9 cellular contexts compared by ENCODE assay signal in genomic region chr9:83537331-83538171, GRCh38. TPM values are rescaled to one million over a fixed set of nuclear protein-coding genes. Genes with fewer than 3 reads are reported as not detected.
DNase-seq lines count a peak whose midpoint lies in the region; ATAC-seq and TF ChIP-seq lines count a peak whose summit lies in the region.
"Had no signal": no experiment of that assay in that cellular context is flagged by ENCODE, and none has a peak within 500 bp of the region (broad histone marks: within the 10 kb centered on the region; RNA-seq: fewer than 3 reads in every experiment).

No MANE protein-coding gene starts in this region.

- peaks cover 4% of the 10 kb centered on the region for H3K36me3 Mint-ChIP-seq in brain
- no peaks in the 10 kb centered on the region for H3K36me3 Mint-ChIP-seq in natural killer cell treated with Interleukin-12 subunit alpha and Interleukin-12 subunit beta and Interleukin-15 and Interleukin-18, amount 100 ng/mL, for 72 hours
- peaks cover 4% of the 10 kb centered on the region for H3K36me3 Mint-ChIP-seq in activated T-cell treated with anti-CD3 and anti-CD28 coated beads, Interleukin-2, amount 50 U/mL, for 4 hours (ENCODE audit: insufficient read depth)

- ATAC-seq in stimulated activated naive CD8-positive, alpha-beta T cell treated with anti-CD3 and anti-CD28 coated beads, Interleukin-15, Interleukin-2, amounts not matched to agents 100 U/mL and 50 U/mL, for 24 hours = peak; percentile 15
- ATAC-seq in natural killer cell treated with Interleukin-12 subunit alpha and Interleukin-12 subunit beta and Interleukin-15 and Interleukin-18, amount 100 ng/mL, for 72 hours = no peak
- ATAC-seq in activated T-cell treated with anti-CD3 and anti-CD28 coated beads, Interleukin-2, amount 50 U/mL, for 4 hours = no peak
- no peak for ATAC-seq in HG02973 (IDR thresholded peaks at IDR 0.05; ENCODE audit: unreplicated experiment)

- DNase-seq in HFF-Myc (ENCODE audit: extremely low read depth, low read depth) (no peak), kidney tubule cell (ENCODE audit: low spot score) (peak; percentile 37), superior temporal gyrus (ENCODE audit: extremely low spot score) (no peak)
- no peak for DNase-seq in stimulated activated naive CD8-positive, alpha-beta T cell treated with anti-CD3 and anti-CD28 coated beads, Interleukin-15, Interleukin-2, amounts not matched to agents 100 U/mL and 50 U/mL, for 24 hours
- DNase-seq in natural killer cell treated with Interleukin-12 subunit alpha and Interleukin-12 subunit beta and Interleukin-15 and Interleukin-18, amount 100 ng/mL, for 72 hours (ENCODE audit: low spot score) = no peak
- no peak for DNase-seq in activated T-cell treated with anti-CD3 and anti-CD28 coated beads, Interleukin-2, amount 50 U/mL, for 4 hours

- peak overlapping the region; percentile 39 for H3K4me3 ChIP-seq in HFF-Myc (replicated peaks; ENCODE audit: low read depth, low read length)

- TF ChIP-seq CTCF in HFF-Myc (IDR thresholded peaks at IDR 0.05; ENCODE audit: low read depth, low read length, missing control alignments) (no peak), brain (conservative IDR thresholded peaks at IDR 0.05) (no peak)

- peaks cover 27% of the 10 kb centered on the region for H3K4me1 Mint-ChIP-seq in brain
- no peaks in the 10 kb centered on the region for H3K4me1 Mint-ChIP-seq in natural killer cell treated with Interleukin-12 subunit alpha and Interleukin-12 subunit beta and Interleukin-15 and Interleukin-18, amount 100 ng/mL, for 72 hours (ENCODE audit: low read depth in 2 of 2)
- peaks cover 7% of the 10 kb centered on the region for H3K4me1 Mint-ChIP-seq in activated T-cell treated with anti-CD3 and anti-CD28 coated beads, Interleukin-2, amount 50 U/mL, for 4 hours (ENCODE audit: low read depth)

- peak overlapping the region; percentile 87 to 88 (median 88) for H3K4me3 Mint-ChIP-seq in brain
- no peak overlapping the region for H3K4me3 Mint-ChIP-seq in natural killer cell treated with Interleukin-12 subunit alpha and Interleukin-12 subunit beta and Interleukin-15 and Interleukin-18, amount 100 ng/mL, for 72 hours
- no peak overlapping the region for H3K4me3 Mint-ChIP-seq in activated T-cell treated with anti-CD3 and anti-CD28 coated beads, Interleukin-2, amount 50 U/mL, for 4 hours
- H3K4me3 Mint-ChIP-seq: central memory CD8-positive, alpha-beta T cell had no signal

- peaks cover 0 to 4% (median 0%) of the 10 kb centered on the region in 5 experiments for H3K9me3 Mint-ChIP-seq in brain
- H3K9me3 Mint-ChIP-seq in natural killer cell treated with Interleukin-12 subunit alpha and Interleukin-12 subunit beta and Interleukin-15 and Interleukin-18, amount 100 ng/mL, for 72 hours = no peaks in the 10 kb centered on the region
- H3K9me3 Mint-ChIP-seq in activated T-cell treated with anti-CD3 and anti-CD28 coated beads, Interleukin-2, amount 50 U/mL, for 4 hours = no peaks in the 10 kb centered on the region
- H3K9me3 Mint-ChIP-seq: central memory CD8-positive, alpha-beta T cell had no signal

- peaks cover 44% of the 10 kb centered on the region for H3K27me3 Mint-ChIP-seq in brain
- peaks cover 29 to 41% of the 10 kb centered on the region in 2 donors for H3K27me3 Mint-ChIP-seq in natural killer cell treated with Interleukin-12 subunit alpha and Interleukin-12 subunit beta and Interleukin-15 and Interleukin-18, amount 100 ng/mL, for 72 hours
- peaks cover 27% of the 10 kb centered on the region for H3K27me3 Mint-ChIP-seq in activated T-cell treated with anti-CD3 and anti-CD28 coated beads, Interleukin-2, amount 50 U/mL, for 4 hours (ENCODE audit: low read depth)

- peak overlapping the region; percentile 11 to 83 (median 60) for H3K27ac Mint-ChIP-seq in brain
- no peak overlapping the region for H3K27ac Mint-ChIP-seq in natural killer cell treated with Interleukin-12 subunit alpha and Interleukin-12 subunit beta and Interleukin-15 and Interleukin-18, amount 100 ng/mL, for 72 hours

RNA-seq across cellular contexts. Expression of gene FRMD3, which starts 0.7 kb away (rescaled TPM):
- polyA plus RNA-seq in brain (ENCODE audit: insufficient read depth, low read depth, low replicate concordance) = 18.7 TPM
- total RNA-seq in natural killer cell treated with Interleukin-12 subunit alpha and Interleukin-12 subunit beta and Interleukin-15 and Interleukin-18, amount 100 ng/mL, for 72 hours = under 1 TPM; 0.43 to 0.59 TPM
- under 1 TPM; 0.40 to 0.68 (median 0.43) TPM for total RNA-seq in activated T-cell treated with anti-CD3 and anti-CD28 coated beads, Interleukin-2, amount 50 U/mL, for 4 hours

Comparison
In these comparisons a context has a peak if more than half of its experiments do, and no peak if none do; other contexts are left out.
1. H3K27ac Mint-ChIP-seq: peak in brain (5 of 5); none in natural killer cell treated with Interleukin-12 subunit alpha and Interleukin-12 subunit beta and Interleukin-15 and Interleukin-18, amount 100 ng/mL, for 72 hours (0 of 2).
2. H3K4me3 Mint-ChIP-seq: peak in brain (5 of 5); none in natural killer cell treated with Interleukin-12 subunit alpha and Interleukin-12 subunit beta and Interleukin-15 and Interleukin-18, amount 100 ng/mL, for 72 hours (single experiment) and activated T-cell treated with anti-CD3 and anti-CD28 coated beads, Interleukin-2, amount 50 U/mL, for 4 hours (single experiment).